ENCODE assay signal across 8 cellular contexts in genomic region chr7:5693529-5693928, GRCh38.
DNase-seq lines count a peak whose midpoint lies in the region; ATAC-seq, FAIRE-seq and TF ChIP-seq lines count a peak whose summit lies in the region.

No MANE protein-coding gene starts in this region.

- TF ChIP-seq CTCF in GM12878 (IDR thresholded peaks at IDR 0.05 in 2 of 3, conservative IDR thresholded peaks at IDR 0.05 in 1 of 3; ENCODE audit: control insufficient read depth in 2 of 3, extremely low read depth in 1 of 3, insufficient read depth in 1 of 3, low read depth in 3 of 3, low read length in 3 of 3) (no peak), transverse colon (IDR thresholded peaks at IDR 0.05) (no peak)

- DNase-seq in G401 (ENCODE audit: low spot score): peak; percentile 63
- DNase-seq in Kasumi-1 (lab: John Stamatoyannopoulos, UW): peak; percentile 91
- DNase-seq in GM12878 (ENCODE audit: low read depth, low spot score): peak; percentile 89
- peak; percentile 64 for DNase-seq in left kidney (ENCODE audit: low read depth, low spot score)
- no peak for DNase-seq in transverse colon
- DNase-seq in NCI-H187 (lab: John Stamatoyannopoulos, UW): no peak
- DNase-seq in NK-92 treated with Interleukin-12 subunit alpha and Interleukin-12 subunit beta, amount 100 ng/mL, for 24 hours (lab: John Stamatoyannopoulos, UW): no peak

- H2AFZ ChIP-seq in GM12878 (ENCODE audit: control insufficient read depth, low read depth, low read length): no peak overlapping the region

- H3K27ac ChIP-seq in GM12878 (ENCODE audit: control insufficient read depth, insufficient read depth) (peak overlapping the region; percentile 94), transverse colon (peak overlapping the region; percentile 83 to 93 (median 88))

- CTCF ChIA-PET in GM12878 (lab: Yijun Ruan, JAX): interaction anchor here (0.6 to 15.6 kb wide), 11 partner anchors 9 to 298 kb away, joined by 3 to 407 read pairs (median 6); partner anchors contain the start of gene RNF216

- peak in 1 of 2 experiments; percentile 84; a peak in 1 of 4 replicates for TF ChIP-seq EP300 in GM12878 (IDR thresholded peaks at IDR 0.05; ENCODE audit: borderline replicate concordance in 1 of 2, control insufficient read depth in 1 of 2, low read depth in 2 of 2, low read length in 2 of 2)
- TF ChIP-seq EP300 in transverse colon (IDR thresholded peaks at IDR 0.05; ENCODE audit: low read depth): no peak

- no peaks in the 10 kb centered on the region for H4K20me1 ChIP-seq in GM12878 (ENCODE audit: control insufficient read depth, insufficient read depth)

- H3K4me2 ChIP-seq in GM12878 (ENCODE audit: control insufficient read depth, insufficient read depth): peak overlapping the region; percentile 63

- in situ Hi-C loops in G401 (cut with HindIII; ENCODE audit: low sequenced_read_pairs) (no loop called here), GM12878 (cut with MboI) (no loop called here), transverse colon (cut with MboI; ENCODE audit: low pct_ligation_motif_present in 1 of 4, low pct_unique_long_range_greater_than_20kb in 1 of 4, low sequenced_read_pairs in 3 of 4) (no loop called here)

- TF ChIP-seq RAD21 in GM12878 (IDR thresholded peaks at IDR 0.05; ENCODE audit: insufficient read depth, low read depth, low read length): no peak

- 0% methylated on average over 4 of the region's 4 CpGs for WGBS in GM12878 (ENCODE audit: insufficient coverage, insufficient replicate concordance, low lambda C conversion rate, missing lambda C conversion rate)
- WGBS in transverse colon (ENCODE audit: low coverage in 1 of 2), 2 donors: 44 to 52% methylated on average over 3 to 4 of the region's 4 CpGs

- H3K27me3 ChIP-seq in GM12878 (replicated peaks in 1 of 2; ENCODE audit: control insufficient read depth in 2 of 2, insufficient read depth in 2 of 2, low read length in 1 of 2) (no peaks in the 10 kb centered on the region), transverse colon (no peaks in the 10 kb centered on the region)

- RAD21 ChIA-PET in GM12878 (lab: Charles Lee; ENCODE audit: unreplicated experiment): interaction anchor here (1.0 to 4.3 kb wide), 18 partner anchors 8 to 459 kb away, joined by 3 to 79 read pairs (median 5); no protein-coding TSS in a partner anchor

- no peaks in the 10 kb centered on the region for H3K9me3 ChIP-seq in GM12878 (replicated peaks; ENCODE audit: control insufficient read depth, insufficient read depth, low read length)
- no peaks in the 10 kb centered on the region for H3K9me3 ChIP-seq in transverse colon

- ATAC-seq in GM21360 (IDR thresholded peaks at IDR 0.05; ENCODE audit: unreplicated experiment) (peak; percentile 50), GM12878 (peak; percentile 81)

- SMC1A ChIA-PET in GM12878 (lab: Charles Lee; ENCODE audit: uncharacterized antibody, unreplicated experiment): interaction anchor here (0.5 to 7.1 kb wide), 22 partner anchors 8 to 459 kb away, joined by 3 to 106 read pairs (median 4); no protein-coding TSS in a partner anchor

- peak overlapping the region; percentile 59 for H3K4me3 ChIP-seq in GM12878
- peak overlapping the region in 2 of 4 donors; percentile 3 to 4 for H3K4me3 ChIP-seq in transverse colon

- POLR2A ChIA-PET in GM12878 (lab: Charles Lee): interaction anchor here (0.9 to 5.4 kb wide), 17 partner anchors 8 to 271 kb away, joined by 3 to 39 read pairs (median 4); partner anchors contain the start of gene RNF216

- intact Hi-C loops in GM12878 (cut with micrococcal nuclease; ENCODE audit: unreplicated experiment) (no loop called here), transverse colon (cut with DNase I; ENCODE audit: low total_unique reads) (no loop called here)

- peak; percentile 83 for FAIRE-seq in GM12878 (lab: Jason Lieb, UNC)

- H3K36me3 ChIP-seq in GM12878 (ENCODE audit: control insufficient read depth in 2 of 2, insufficient read depth in 2 of 2, low read length in 1 of 2): peaks cover 2 to 4% of the 10 kb centered on the region in 2 experiments; a peak in 3 of 4 replicates
- H3K36me3 ChIP-seq in transverse colon: no peaks in the 10 kb centered on the region

- TF ChIP-seq POLR2A in GM12878 (IDR thresholded peaks at IDR 0.05; ENCODE audit: low read depth, low read length): peak; percentile 65
- no peak for TF ChIP-seq POLR2A in transverse colon (IDR thresholded peaks at IDR 0.05)

- BruUV-seq in GM12878 (replicated peaks; lab: Mats Ljungman, UMichigan): no TSS peak

- peaks cover 68% of the 10 kb centered on the region for H3K79me2 ChIP-seq in GM12878 (ENCODE audit: control insufficient read depth, insufficient read depth, low read length)

- H3K9ac ChIP-seq in GM12878 (ENCODE audit: control insufficient read depth, insufficient read depth, low read length): peak overlapping the region; percentile 97

- peaks cover 84% of the 10 kb centered on the region for H3K4me1 ChIP-seq in GM12878 (ENCODE audit: control insufficient read depth, insufficient read depth, low read length)
- peaks cover 43 to 96% (median 70%) of the 10 kb centered on the region in 4 donors for H3K4me1 ChIP-seq in transverse colon

TF ChIP-seq in GM12878, 131 proteins besides CTCF, POLR2A, EP300 and RAD21 (continues in another document):
- TF ChIP-seq SIN3A (IDR thresholded peaks at IDR 0.05; ENCODE audit: low read depth, low read length): no peak
- TF ChIP-seq EGR1 (IDR thresholded peaks at IDR 0.05; ENCODE audit: borderline replicate concordance in 1 of 2, low read depth in 2 of 2, low read length in 2 of 2): peak in 1 of 2 experiments; percentile 47; a peak in 1 of 3 replicates
- no peak for TF ChIP-seq PBX3 (IDR thresholded peaks at IDR 0.05; ENCODE audit: insufficient replicate concordance, low read depth, low read length)
- TF ChIP-seq ETV6 (conservative IDR thresholded peaks at IDR 0.05 in 1 of 2, IDR thresholded peaks at IDR 0.05 in 1 of 2; ENCODE audit: borderline replicate concordance in 1 of 2, low read depth in 1 of 2): peak in 1 of 2 experiments; percentile 98; a peak in 2 of 4 replicates
- no peak for TF ChIP-seq ZBTB11 (CRISPR knock-in tag; IDR thresholded peaks at IDR 0.05)
- peak; percentile 90 for TF ChIP-seq PAX5 (IDR thresholded peaks at IDR 0.05; ENCODE audit: borderline replicate concordance, low read depth, low read length)
- TF ChIP-seq YY1 (IDR thresholded peaks at IDR 0.05; ENCODE audit: low read depth, low read length): peak; percentile 83
- no peak for TF ChIP-seq NR2C2 (IDR thresholded peaks at IDR 0.05; ENCODE audit: borderline replicate concordance, control insufficient read depth, insufficient read length, low read depth)
- peak; percentile 49; the same call in 1 of the 2 replicates for TF ChIP-seq ELK1 (IDR thresholded peaks at IDR 0.05; ENCODE audit: low read depth, low read length)
- TF ChIP-seq CREB1 (IDR thresholded peaks at IDR 0.05; ENCODE audit: low read depth): no peak
- TF ChIP-seq FOS (IDR thresholded peaks at IDR 0.05; ENCODE audit: borderline replicate concordance, extremely low read depth, insufficient read length): no peak

Comparison
In these comparisons a context has a peak if more than half of its experiments do, and no peak if none do; other contexts are left out.
1. DNase-seq: peak in G401 (single experiment), Kasumi-1 (2 of 2), GM12878 (single experiment) and left kidney (single experiment); none in transverse colon (single experiment), NCI-H187 (0 of 2) and NK-92 treated with Interleukin-12 subunit alpha and Interleukin-12 subunit beta, amount 100 ng/mL, for 24 hours (single experiment).